9 cellular contexts compared by ENCODE assay signal in the genomic region with DNA sequence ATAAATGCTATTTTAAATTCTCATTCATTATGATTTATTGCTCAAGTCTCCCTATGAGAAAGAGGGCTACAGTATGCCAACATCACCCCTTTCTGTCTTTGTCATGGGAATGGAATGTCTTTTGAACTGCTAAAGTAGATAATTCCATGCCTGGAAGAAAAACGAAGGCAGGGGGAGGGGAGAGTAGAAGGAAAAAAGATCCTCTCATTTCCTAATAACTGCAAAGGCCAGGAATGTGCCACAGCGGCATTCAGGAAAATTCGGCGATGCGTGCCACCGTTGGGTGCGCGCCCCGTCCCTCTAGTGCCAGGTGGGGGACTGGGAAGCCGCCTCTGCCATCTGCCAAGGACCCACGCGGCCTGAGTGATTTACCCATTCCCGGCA. TPM values are rescaled to one million over a fixed set of nuclear protein-coding genes. Genes with fewer than 3 reads are reported as not detected.
DNase-seq lines count a peak whose midpoint lies in the region; ATAC-seq, FAIRE-seq and TF ChIP-seq lines count a peak whose summit lies in the region.
"Had no signal": no experiment of that assay in that cellular context is flagged by ENCODE, and none has a peak within 500 bp of the region (broad histone marks: within the 10 kb centered on the region; RNA-seq: fewer than 3 reads in every experiment).

No MANE protein-coding gene starts in this region.

- no peaks in the 10 kb centered on the region for H3K9me3 ChIP-seq in colonic mucosa
- H3K9me3 ChIP-seq in thyroid gland: no peaks in the 10 kb centered on the region
- no peaks in the 10 kb centered on the region for H3K9me3 ChIP-seq in Karpas-422 (ENCODE audit: low read length)

- no peak overlapping the region for H3K4me2 ChIP-seq in Karpas-422 (ENCODE audit: low read depth, low read length, poor library complexity, severe bottlenecking)

- ATAC-seq in left lobe of liver (peak; percentile 52), HG02870 (IDR thresholded peaks at IDR 0.05; ENCODE audit: unreplicated experiment) (no peak)

- intact Hi-C loops in colonic mucosa (cut with DNase I): no loop called here
- intact Hi-C loops in thyroid gland (cut with DNase I): loop anchor here (5.0 kb wide), 1 partner anchor 109 kb away; no protein-coding TSS in a partner anchor

- no peaks in the 10 kb centered on the region for H4K20me1 ChIP-seq in Karpas-422 (ENCODE audit: insufficient read depth, low read depth, low read length)

- DNase-seq in HTR-8/SVneo (ENCODE audit: insufficient read length, low spot score) (peak; percentile 93), colonic mucosa (no peak), left lobe of liver (ENCODE audit: low spot score) (no peak), thyroid gland (peak; percentile 87 to 89), Karpas-422 (no peak), T-helper 2 cell (no peak), HuH-7.5 (ENCODE audit: low spot score) (no peak)
- DNase-seq: NCI-H446 treated with DMSO at 0.1 percent for 48 hours had no signal

- WGBS in thyroid gland, 2 donors: 3 to 16% methylated on average over 13 of the region's 13 CpGs

- no peaks in the 10 kb centered on the region for H3K9me2 ChIP-seq in Karpas-422 (replicated peaks; ENCODE audit: insufficient read depth, low read length)

- H3K9ac ChIP-seq in colonic mucosa (ENCODE audit: low read depth in 2 of 2, low read length in 2 of 2): peak overlapping the region in 1 of 2 donors; percentile 8
- no peak overlapping the region for H3K9ac ChIP-seq in Karpas-422 (ENCODE audit: low read length)

- TF ChIP-seq CTCF in colonic mucosa (IDR thresholded peaks at IDR 0.05) (no peak), thyroid gland (IDR thresholded peaks at IDR 0.05) (no peak)

- H3K27me3 ChIP-seq in colonic mucosa: peaks cover 4% of the 10 kb centered on the region
- no peaks in the 10 kb centered on the region for H3K27me3 ChIP-seq in thyroid gland
- 0 out of 2 replicates have a peak, but pooled peaks cover 2% of the 10 kb centered on the region for H3K27me3 ChIP-seq in Karpas-422 (ENCODE audit: low read length)

- H3K4me3 ChIP-seq in colonic mucosa: peak overlapping the region; percentile 8
- peak overlapping the region in 1 of 3 donors; percentile 12 for H3K4me3 ChIP-seq in thyroid gland (replicated peaks in 1 of 3)
- no peak overlapping the region for H3K4me3 ChIP-seq in Karpas-422 (ENCODE audit: low read length)

- H3K36me3 ChIP-seq in colonic mucosa: no peaks in the 10 kb centered on the region
- no peaks in the 10 kb centered on the region for H3K36me3 ChIP-seq in thyroid gland
- no peaks in the 10 kb centered on the region for H3K36me3 ChIP-seq in Karpas-422 (ENCODE audit: insufficient read depth, low read length)

- H3K4me1 ChIP-seq in colonic mucosa (no peaks in the 10 kb centered on the region), thyroid gland (peaks cover 26 to 52% of the 10 kb centered on the region in 2 donors), Karpas-422 (ENCODE audit: low read length) (peaks cover 10% of the 10 kb centered on the region)

- peak; percentile 71 for FAIRE-seq in HTR-8/SVneo (lab: Jason Lieb, UNC)

- H3K27ac ChIP-seq in colonic mucosa: no peak overlapping the region
- peak overlapping the region; percentile 81 to 97 (median 89) for H3K27ac ChIP-seq in thyroid gland
- no peak overlapping the region for H3K27ac ChIP-seq in Karpas-422 (ENCODE audit: low read length)

- H3K79me2 ChIP-seq in Karpas-422 (ENCODE audit: low read length): no peaks in the 10 kb centered on the region

- TF ChIP-seq POLR2A in thyroid gland (IDR thresholded peaks at IDR 0.05): no peak

- H2AFZ ChIP-seq in Karpas-422 (ENCODE audit: low read length): no peak overlapping the region

RNA-seq across cellular contexts. Expression of a gene that starts 54.7 kb away (rescaled TPM):
- total RNA-seq in colonic mucosa (under 1 TPM in 1 of 2 donors, not detected in 1; 0.15 TPM), left lobe of liver (159 TPM), thyroid gland (not detected)
- total RNA-seq in Karpas-422 (2014; rRNA removed; shearing (Covaris generic); ENCODE audit: low replicate concordance): not detected in 2 replicates

Comparison
In these comparisons a context has a peak if more than half of its experiments do, and no peak if none do; other contexts are left out.
1. DNase-seq: peak in HTR-8/SVneo (single experiment) and thyroid gland (2 of 2); none in colonic mucosa (single experiment), left lobe of liver (single experiment), Karpas-422 (single experiment), T-helper 2 cell (0 of 5) and HuH-7.5 (single experiment).
2. H3K27ac ChIP-seq: peak in thyroid gland (3 of 3); none in colonic mucosa (single experiment) and Karpas-422 (single experiment).
3. RNA of a gene that starts 54.7 kb away (total RNA-seq): 159 TPM in left lobe of liver (single experiment); 0.15 TPM in colonic mucosa, not detected in thyroid gland and not detected in Karpas-422; every median in the first group is over 100 times any median in the second.